9 cellular contexts compared by ENCODE assay signal in the genomic region with DNA sequence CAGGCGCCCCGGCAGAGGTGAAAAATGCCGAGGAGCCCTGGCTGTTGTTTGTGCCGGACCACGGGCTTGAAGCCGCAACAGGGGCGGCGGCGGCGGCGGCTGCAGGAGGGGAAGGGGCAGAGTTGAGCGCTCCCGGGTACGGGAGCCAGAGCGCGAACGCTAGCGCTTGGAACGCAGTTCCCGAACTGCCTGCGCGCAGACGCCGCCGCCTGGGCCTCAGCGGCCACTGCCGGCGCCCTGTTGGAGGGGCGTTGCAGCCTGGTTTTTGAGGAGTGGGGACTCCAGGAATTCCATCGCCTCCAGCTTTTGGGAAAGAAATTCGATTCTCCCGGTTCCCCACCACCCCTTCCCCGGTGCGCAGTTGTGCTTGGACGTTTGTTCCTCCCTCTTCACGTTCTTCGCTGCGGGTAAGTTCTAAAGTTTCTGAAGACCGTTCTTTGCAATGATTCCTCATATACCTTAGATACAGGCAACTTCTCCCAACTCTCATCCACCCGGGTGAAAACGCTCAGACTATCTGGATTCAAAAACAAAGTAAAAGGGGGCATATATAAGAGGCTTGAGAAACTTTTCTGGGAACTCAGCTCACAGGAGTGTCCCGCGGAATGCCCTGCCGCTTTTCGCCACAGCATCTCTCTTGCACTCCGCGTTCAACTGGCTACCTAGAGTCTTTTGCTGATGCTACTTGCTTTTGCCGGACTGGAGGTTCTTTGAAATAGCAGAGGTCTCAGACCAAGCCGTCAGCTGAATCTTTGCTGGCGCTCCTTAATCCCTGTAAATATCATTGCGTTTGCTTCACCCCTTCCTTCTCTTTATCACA. TPM values are rescaled to one million over a fixed set of nuclear protein-coding genes. Genes with fewer than 3 reads are reported as not detected.
DNase-seq lines count a peak whose midpoint lies in the region; ATAC-seq and TF ChIP-seq lines count a peak whose summit lies in the region.
"Had no signal": no experiment of that assay in that cellular context is flagged by ENCODE, and none has a peak within 500 bp of the region (broad histone marks: within the 10 kb centered on the region; RNA-seq: fewer than 3 reads in every experiment).

No MANE protein-coding gene starts in this region.

- H3K4me3 ChIP-seq in HUES48 (ENCODE audit: low read depth, low read length) (peak overlapping the region; percentile 92), fibroblast of lung (replicated peaks in 1 of 4; ENCODE audit: control extremely low read depth in 1 of 4, insufficient read depth in 1 of 4, low read depth in 3 of 4, low read length in 4 of 4) (peak overlapping the region; percentile 91 to 97 (median 92)), mucosa of stomach (ENCODE audit: low read length) (peak overlapping the region; percentile 52), urinary bladder (ENCODE audit: low read depth, low read length) (peak overlapping the region; percentile 84)

- under 1% methylated on average over 51 of the region's 51 CpGs for WGBS in urinary bladder

- CTCF ChIA-PET in activated CD4-positive, alpha-beta memory T cell treated with anti-CD3 and anti-CD28 coated beads for 36 hours (lab: Charles Lee) = no interaction called here

- H2AFZ ChIP-seq in fibroblast of lung (ENCODE audit: low read length) = peak overlapping the region; percentile 96

- TF ChIP-seq CTCF in fibroblast of lung (conservative IDR thresholded peaks at IDR 0.05 in 1 of 2, IDR thresholded peaks at IDR 0.05 in 1 of 2; ENCODE audit: low read depth in 1 of 2, low read length in 2 of 2) = peak; percentile 11 to 29

- H3K4me1 ChIP-seq in HUES48 (ENCODE audit: control insufficient read depth, insufficient read depth, low read length) (peaks cover 17% of the 10 kb centered on the region), fibroblast of lung (ENCODE audit: control insufficient read depth, extremely low read depth, insufficient read depth, low read length) (peaks cover 6% of the 10 kb centered on the region), mucosa of stomach (ENCODE audit: control insufficient read depth, insufficient read depth, low read length) (peaks cover 6% of the 10 kb centered on the region), urinary bladder (ENCODE audit: insufficient read depth) (no peaks in the 10 kb centered on the region)

- H3K9me3 Mint-ChIP-seq in activated CD4-positive, alpha-beta memory T cell treated with anti-CD3 and anti-CD28 coated beads for 36 hours = no peaks in the 10 kb centered on the region

- intact Hi-C loops in activated CD4-positive, alpha-beta memory T cell treated with anti-CD3 and anti-CD28 coated beads for 36 hours (cut with micrococcal nuclease) = loop anchor here (2.0 to 10.0 kb wide), 3 partner anchors 429 to 1809 kb away; no protein-coding TSS in a partner anchor

- H3K27me3 Mint-ChIP-seq in activated CD4-positive, alpha-beta memory T cell treated with anti-CD3 and anti-CD28 coated beads for 36 hours = peaks cover 63% of the 10 kb centered on the region

- no peaks in the 10 kb centered on the region for H3K36me3 Mint-ChIP-seq in activated CD4-positive, alpha-beta memory T cell treated with anti-CD3 and anti-CD28 coated beads for 36 hours

- peak overlapping the region; percentile 90 for H3K4me2 ChIP-seq in fibroblast of lung (ENCODE audit: extremely low read depth, insufficient read depth, low read length)

- POLR2A ChIA-PET in activated CD4-positive, alpha-beta memory T cell treated with anti-CD3 and anti-CD28 coated beads for 36 hours (lab: Charles Lee) = no interaction called here

- DNase-seq in NCI-H2029 (lab: John Stamatoyannopoulos, UW) (peak; percentile 5), NCI-H2029 treated with DMSO at 0.1 percent for 48 hours (lab: John Stamatoyannopoulos, UW) (no peak), fibroblast of lung (ENCODE audit: low read depth in 2 of 2) (peak; percentile 61 to 62)
- DNase-seq in activated CD4-positive, alpha-beta memory T cell treated with anti-CD3 and anti-CD28 coated beads for 36 hours = peak; percentile 15
- DNase-seq: DND-41 had no signal

- H3K4me3 Mint-ChIP-seq in activated CD4-positive, alpha-beta memory T cell treated with anti-CD3 and anti-CD28 coated beads for 36 hours = peak overlapping the region; percentile 70

- H3K27ac ChIP-seq in HUES48 (ENCODE audit: low read depth, low read length) (peak overlapping the region; percentile 77), fibroblast of lung (ENCODE audit: insufficient read depth, low read length) (peak overlapping the region; percentile 90), urinary bladder (ENCODE audit: low read depth) (peak overlapping the region; percentile 91)

- no peak for ATAC-seq in GM18861 (IDR thresholded peaks at IDR 0.05; ENCODE audit: unreplicated experiment)

- no peak overlapping the region for H3K27ac Mint-ChIP-seq in activated CD4-positive, alpha-beta memory T cell treated with anti-CD3 and anti-CD28 coated beads for 36 hours

- H3K27me3 ChIP-seq in HUES48 (ENCODE audit: control insufficient read depth, insufficient read depth, low read length) (peaks cover 31% of the 10 kb centered on the region), fibroblast of lung (ENCODE audit: control insufficient read depth, insufficient read depth, low read length) (no peaks in the 10 kb centered on the region), mucosa of stomach (ENCODE audit: control insufficient read depth, insufficient read depth, low read length) (peaks cover 40% of the 10 kb centered on the region)

- no peaks in the 10 kb centered on the region for H3K9me3 ChIP-seq in HUES48 (ENCODE audit: control insufficient read depth, insufficient read depth, low read length)
- H3K9me3 ChIP-seq in fibroblast of lung (ENCODE audit: control insufficient read depth, insufficient read depth, low read depth, low read length) = no peaks in the 10 kb centered on the region
- no peaks in the 10 kb centered on the region for H3K9me3 ChIP-seq in mucosa of stomach (ENCODE audit: control insufficient read depth, low read length)

- H4K20me1 ChIP-seq in fibroblast of lung (ENCODE audit: control insufficient read depth, extremely low read depth, insufficient read depth, low read length) = no peaks in the 10 kb centered on the region

- H3K9ac ChIP-seq in HUES48 (ENCODE audit: low read depth, low read length) = no peak overlapping the region; the same call in 1 of the 2 replicates
- peak overlapping the region; percentile 82 for H3K9ac ChIP-seq in fibroblast of lung (ENCODE audit: insufficient read depth, low read length)
- peak overlapping the region; percentile 69 for H3K9ac ChIP-seq in mucosa of stomach (ENCODE audit: low read length)

- H3K4me1 Mint-ChIP-seq in activated CD4-positive, alpha-beta memory T cell treated with anti-CD3 and anti-CD28 coated beads for 36 hours (ENCODE audit: low read depth) = peaks cover 27% of the 10 kb centered on the region

- H3K36me3 ChIP-seq in HUES48 (ENCODE audit: control insufficient read depth, insufficient read depth, low read length) (no peaks in the 10 kb centered on the region), fibroblast of lung (ENCODE audit: control insufficient read depth, insufficient read depth, low read length) (peaks cover 2% of the 10 kb centered on the region), mucosa of stomach (ENCODE audit: control insufficient read depth, insufficient read depth, low read length) (no peaks in the 10 kb centered on the region), urinary bladder (ENCODE audit: insufficient read depth) (no peaks in the 10 kb centered on the region)

- H3K79me2 ChIP-seq in fibroblast of lung (ENCODE audit: control insufficient read depth, insufficient read depth, low read length) = peaks cover 17% of the 10 kb centered on the region

RNA-seq across cellular contexts. Expression of gene FAT4, which starts 1.0 kb away (rescaled TPM):
- not detected for total RNA-seq in activated CD4-positive, alpha-beta memory T cell treated with anti-CD3 and anti-CD28 coated beads for 36 hours
- total RNA-seq in fibroblast of lung (9.0 and 17.8 TPM in 2 replicates), urinary bladder (118 TPM)
- polyA plus RNA-seq in fibroblast of lung (7.4 and 10.8 TPM in 2 replicates), urinary bladder (5.2 TPM)
- polyA plus RNA-seq in fibroblast of lung (2012) = 3.4 and 6.2 TPM in 2 replicates
- 14.8 and 16.7 TPM in 2 replicates for polyA minus RNA-seq in fibroblast of lung (ENCODE audit: low replicate concordance)
